ENCODE assay signal across 13 cellular contexts in the genomic region with DNA sequence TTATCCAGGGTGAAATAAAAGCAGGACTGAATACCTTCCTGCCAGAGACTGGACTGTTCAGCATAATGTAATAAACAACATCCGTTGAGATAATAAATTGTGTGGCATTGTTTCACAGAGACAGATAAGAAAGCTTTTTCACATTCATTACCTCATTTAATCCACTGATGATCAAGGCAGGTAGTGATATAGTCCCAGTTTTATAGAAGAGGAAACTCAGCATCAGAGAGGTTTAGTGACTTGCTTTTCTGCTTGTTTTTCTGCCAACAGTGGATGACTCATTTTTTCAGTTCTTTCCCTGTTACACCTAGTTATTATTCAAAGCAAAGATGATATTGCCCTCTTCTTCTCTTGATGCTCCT. TPM values are rescaled to one million over a fixed set of nuclear protein-coding genes. Genes with fewer than 3 reads are reported as not detected.
DNase-seq lines count a peak whose midpoint lies in the region; ATAC-seq, FAIRE-seq and TF ChIP-seq lines count a peak whose summit lies in the region.
"Had no signal": no experiment of that assay in that cellular context is flagged by ENCODE, and none has a peak within 500 bp of the region (broad histone marks: within the 10 kb centered on the region; RNA-seq: fewer than 3 reads in every experiment).

No MANE protein-coding gene starts in this region.

- no peaks in the 10 kb centered on the region for H4K20me1 ChIP-seq in endothelial cell of umbilical vein (replicated peaks; ENCODE audit: control insufficient read depth, extremely low read depth, insufficient read depth, low read length)

- TF ChIP-seq POLR2A in endothelial cell of umbilical vein (IDR thresholded peaks at IDR 0.05; ENCODE audit: low read depth, low read length): no peak

- H3K36me3 ChIP-seq in SJCRH30 (peaks cover 39% of the 10 kb centered on the region), endothelial cell of umbilical vein (ENCODE audit: control insufficient read depth in 2 of 2, extremely low read depth in 1 of 2, insufficient read depth in 2 of 2, low read length in 2 of 2) (no peaks in the 10 kb centered on the region), small intestine (ENCODE audit: control insufficient read depth in 2 of 2, insufficient read depth in 2 of 2, low read length in 2 of 2) (no peaks in the 10 kb centered on the region)
- H3K36me3 ChIP-seq: tibial artery had no signal

- H3K4me2 ChIP-seq in endothelial cell of umbilical vein (ENCODE audit: insufficient read depth, low read length): peak overlapping the region; percentile 18

- H3K4me3 ChIP-seq in SJCRH30 (no peak overlapping the region), endothelial cell of umbilical vein (replicated peaks in 1 of 3; ENCODE audit: insufficient read depth in 1 of 3, low read depth in 1 of 3, low read length in 3 of 3) (no peak overlapping the region), small intestine (ENCODE audit: low read depth in 1 of 2, low read length in 2 of 2) (no peak overlapping the region)
- H3K4me3 ChIP-seq: tibial artery had no signal

- H3K4me3 Mint-ChIP-seq in activated CD4-positive, alpha-beta T cell treated with anti-CD3 and anti-CD28 coated beads, Interleukin-2, amount 10 ng/mL, durations not matched to agents 7 days and 5 days: no peak overlapping the region
- H3K4me3 Mint-ChIP-seq: activated naive CD8-positive, alpha-beta T cell treated with anti-CD3 and anti-CD28 coated beads, Interleukin-2, amount 10 ng/mL, durations not matched to agents 7 days and 5 days had no signal

- POLR2A ChIA-PET in activated CD4-positive, alpha-beta T cell treated with anti-CD3 and anti-CD28 coated beads, Interleukin-2, amount 10 ng/mL, durations not matched to agents 7 days and 5 days (lab: Charles Lee): no interaction called here
- POLR2A ChIA-PET in endothelial cell of umbilical vein (lab: Charles Lee): no interaction called here

- no peak overlapping the region for H3K9ac ChIP-seq in endothelial cell of umbilical vein (replicated peaks; ENCODE audit: extremely low read depth, insufficient read depth, low read length)

- H3K27me3 Mint-ChIP-seq in activated CD4-positive, alpha-beta T cell treated with anti-CD3 and anti-CD28 coated beads, Interleukin-2, amount 10 ng/mL, durations not matched to agents 7 days and 5 days: no peaks in the 10 kb centered on the region
- H3K27me3 Mint-ChIP-seq: activated naive CD8-positive, alpha-beta T cell treated with anti-CD3 and anti-CD28 coated beads, Interleukin-2, amount 10 ng/mL, durations not matched to agents 7 days and 5 days had no signal

- BruUV-seq in endothelial cell of umbilical vein (replicated peaks; lab: Mats Ljungman, UMichigan): no TSS peak

- CTCF ChIA-PET in activated CD4-positive, alpha-beta T cell treated with anti-CD3 and anti-CD28 coated beads, Interleukin-2, amount 10 ng/mL, durations not matched to agents 7 days and 5 days (lab: Charles Lee): interaction anchor here (2.2 kb wide), 1 partner anchor 9 kb away, joined by 13 read pairs; no protein-coding TSS in a partner anchor
- CTCF ChIA-PET in endothelial cell of umbilical vein (lab: Charles Lee): interaction anchor here (1.3 kb wide), 1 partner anchor 27 kb away, joined by 3 read pairs; no protein-coding TSS in a partner anchor

- no peaks in the 10 kb centered on the region for H3K27me3 ChIP-seq in SJCRH30
- H3K27me3 ChIP-seq in endothelial cell of umbilical vein (ENCODE audit: control insufficient read depth in 2 of 2, insufficient read depth in 2 of 2, low read length in 2 of 2): no peaks in the 10 kb centered on the region
- H3K27me3 ChIP-seq in small intestine (ENCODE audit: control insufficient read depth in 2 of 2, insufficient read depth in 2 of 2, low read length in 2 of 2): no peaks in the 10 kb centered on the region
- H3K27me3 ChIP-seq: tibial artery had no signal

- H3K9me1 ChIP-seq in endothelial cell of umbilical vein (replicated peaks; ENCODE audit: control insufficient read depth, extremely low read depth, insufficient read depth, low read length): no peaks in the 10 kb centered on the region

- TF ChIP-seq CTCF in endothelial cell of umbilical vein (IDR thresholded peaks at IDR 0.05; ENCODE audit: extremely low read depth in 1 of 2, insufficient read depth in 1 of 2, low read depth in 1 of 2, low read length in 2 of 2): no peak

- peaks cover 79% of the 10 kb centered on the region for H3K4me1 Mint-ChIP-seq in activated CD4-positive, alpha-beta T cell treated with anti-CD3 and anti-CD28 coated beads, Interleukin-2, amount 10 ng/mL, durations not matched to agents 7 days and 5 days

- H3K9me3 Mint-ChIP-seq in activated CD4-positive, alpha-beta T cell treated with anti-CD3 and anti-CD28 coated beads, Interleukin-2, amount 10 ng/mL, durations not matched to agents 7 days and 5 days: peaks cover 19% of the 10 kb centered on the region

- H2AFZ ChIP-seq in endothelial cell of umbilical vein (ENCODE audit: low read depth, low read length): no peak overlapping the region

- dilution Hi-C loops in endothelial cell of umbilical vein (cut with MboI; ENCODE audit: extremely low pct_ligation_motif_present, low sequenced_read_pairs): no loop called here

- ATAC-seq in GM19455 (IDR thresholded peaks at IDR 0.05; ENCODE audit: unreplicated experiment): no peak

- H3K9me3 ChIP-seq in SJCRH30 (replicated peaks) (no peaks in the 10 kb centered on the region), endothelial cell of umbilical vein (replicated peaks; ENCODE audit: control insufficient read depth, insufficient read depth, low read length) (no peaks in the 10 kb centered on the region), small intestine (ENCODE audit: control insufficient read depth, low read depth) (no peaks in the 10 kb centered on the region)
- H3K9me3 ChIP-seq: tibial artery had no signal

- no peak for DNase-seq in activated CD4-positive, alpha-beta T cell treated with anti-CD3 and anti-CD28 coated beads, Interleukin-2, amount 10 ng/mL, durations not matched to agents 7 days and 5 days
- DNase-seq in activated CD4-positive, alpha-beta T cell treated with anti-CD3 and anti-CD28 coated beads, Interleukin-2, amount 50 U/mL, for 1 hour: no peak
- DNase-seq in SJCRH30: no peak
- peak; percentile 73 for DNase-seq in endothelial cell of umbilical vein (ENCODE audit: low read depth, low spot score)
- DNase-seq in small intestine: peak; percentile 9
- no peak for DNase-seq in globus pallidus (ENCODE audit: low spot score)
- DNase-seq in mucosa of gallbladder (ENCODE audit: low spot score): no peak
- DNase-seq: activated naive CD8-positive, alpha-beta T cell treated with anti-CD3 and anti-CD28 coated beads, Interleukin-2, amount 10 ng/mL, durations not matched to agents 7 days and 5 days; kidney; NCI-H2029; tibial artery had no signal

- peaks cover 40% of the 10 kb centered on the region for H3K36me3 Mint-ChIP-seq in activated CD4-positive, alpha-beta T cell treated with anti-CD3 and anti-CD28 coated beads, Interleukin-2, amount 10 ng/mL, durations not matched to agents 7 days and 5 days (ENCODE audit: low read depth)

- H3K27ac ChIP-seq in SJCRH30: peak overlapping the region; percentile 91
- H3K27ac ChIP-seq in endothelial cell of umbilical vein (ENCODE audit: insufficient read depth, low read depth, low read length): no peak overlapping the region
- no peak overlapping the region for H3K27ac ChIP-seq in small intestine (ENCODE audit: low read depth in 1 of 2, low read length in 1 of 2)

- WGBS in small intestine, 3 donors: 0 to 21% (median 11%) methylated on average over 1 of the region's 1 CpG

- FAIRE-seq in endothelial cell of umbilical vein (lab: Jason Lieb, UNC) (peak; percentile 85), small intestine (lab: Jason Lieb, UNC) (no peak)
- FAIRE-seq: kidney had no signal

- no peaks in the 10 kb centered on the region for H3K79me2 ChIP-seq in endothelial cell of umbilical vein (ENCODE audit: control insufficient read depth, insufficient read depth, low read length)

- intact Hi-C loops in endothelial cell of umbilical vein (cut with micrococcal nuclease): no loop called here

- H3K4me1 ChIP-seq in SJCRH30 (peaks cover 55% of the 10 kb centered on the region), endothelial cell of umbilical vein (ENCODE audit: control insufficient read depth, extremely low read depth, insufficient read depth, low read length) (peaks cover 23% of the 10 kb centered on the region), small intestine (ENCODE audit: control insufficient read depth in 2 of 2, insufficient read depth in 1 of 2, low read depth in 1 of 2, low read length in 1 of 2) (peaks cover 0 to 4% of the 10 kb centered on the region in 2 donors)

- H3K27ac Mint-ChIP-seq in activated CD4-positive, alpha-beta T cell treated with anti-CD3 and anti-CD28 coated beads, Interleukin-2, amount 10 ng/mL, durations not matched to agents 7 days and 5 days: peak overlapping the region; percentile 75

TF ChIP-seq in endothelial cell of umbilical vein, 7 proteins besides CTCF, POLR2A, EP300 and RAD21 (continues in another document):
- peak; percentile 54 for TF ChIP-seq FOS (IDR thresholded peaks at IDR 0.05; ENCODE audit: borderline replicate concordance, insufficient read depth, low read length)
- peak; percentile 61 for TF ChIP-seq JUN (IDR thresholded peaks at IDR 0.05; ENCODE audit: borderline replicate concordance, insufficient read depth, insufficient read length, low read depth)
- TF ChIP-seq EZH2 (IDR thresholded peaks at IDR 0.05; ENCODE audit: borderline replicate concordance, low read depth, low read length, severe bottlenecking): no peak
- no peak for TF ChIP-seq POLR2AphosphoS5 (IDR thresholded peaks at IDR 0.05; ENCODE audit: insufficient read depth, low read depth, low read length)
- TF ChIP-seq GATA2 (IDR thresholded peaks at IDR 0.05; ENCODE audit: insufficient read depth, insufficient read length, low read depth, low read length): no peak
- TF ChIP-seq MYC (IDR thresholded peaks at IDR 0.05; ENCODE audit: low read depth, low read length): no peak

RNA-seq across cellular contexts. Expression of gene MYO18B, which starts 4.0 kb away (rescaled TPM):
- 1 to 10 TPM; 2.0 TPM for total RNA-seq in activated CD4-positive, alpha-beta T cell treated with anti-CD3 and anti-CD28 coated beads, Interleukin-2, amount 10 ng/mL, durations not matched to agents 7 days and 5 days
- total RNA-seq in SJCRH30 (2014; rRNA removed; shearing (Covaris generic)): 32.4 and 40.6 TPM in 2 replicates
- not detected in 2 replicates for total RNA-seq in endothelial cell of umbilical vein
- polyA plus RNA-seq in endothelial cell of umbilical vein: 0.01 and 0.02 TPM in 2 replicates
- polyA plus RNA-seq in endothelial cell of umbilical vein (2011; cell fraction: cytosol; rRNA removed): 0.01 TPM in 1 of 2 replicates, not detected in the other
- polyA plus RNA-seq in endothelial cell of umbilical vein (2011; cell fraction: nucleus; rRNA removed): 0.04 and 0.05 TPM in 2 replicates
- not detected in 2 replicates for polyA plus RNA-seq in endothelial cell of umbilical vein (2012)
- polyA minus RNA-seq in endothelial cell of umbilical vein: 0.21 and 0.27 TPM in 2 replicates
- not detected for polyA minus RNA-seq in endothelial cell of umbilical vein (2011; cell fraction: cytosol; rRNA and poly(A)+ RNA removed)
- polyA minus RNA-seq in endothelial cell of umbilical vein (2011; cell fraction: nucleus; rRNA and poly(A)+ RNA removed): 0.05 TPM in 1 of 2 replicates, not detected in the other
- polyA plus RNA-seq in small intestine: 1 to 10 TPM in 1 of 3 donors, under 1 TPM in 2; 0.01 to 1.1 (median 0.45) TPM
- total RNA-seq in mucosa of gallbladder: 0.06 TPM
- total RNA-seq: osteocyte had no signal

Comparison
In these comparisons a context has a peak if more than half of its experiments do, and no peak if none do; other contexts are left out.
1. DNase-seq: peak in endothelial cell of umbilical vein (single experiment) and small intestine (single experiment); none in activated CD4-positive, alpha-beta T cell treated with anti-CD3 and anti-CD28 coated beads, Interleukin-2, amount 10 ng/mL, durations not matched to agents 7 days and 5 days (single experiment), activated CD4-positive, alpha-beta T cell treated with anti-CD3 and anti-CD28 coated beads, Interleukin-2, amount 50 U/mL, for 1 hour (single experiment), SJCRH30 (0 of 2), globus pallidus (single experiment) and mucosa of gallbladder (single experiment).
2. RNA of gene MYO18B, which starts 4.0 kb away (total RNA-seq): 32.4 to 40.6 TPM in SJCRH30; 2.0 TPM in activated CD4-positive, alpha-beta T cell treated with anti-CD3 and anti-CD28 coated beads, Interleukin-2, amount 10 ng/mL, durations not matched to agents 7 days and 5 days, 0.06 TPM in mucosa of gallbladder (single experiment) and not detected in endothelial cell of umbilical vein; every median in the first group is over 10 times any median in the second.